In the genomic region with DNA sequence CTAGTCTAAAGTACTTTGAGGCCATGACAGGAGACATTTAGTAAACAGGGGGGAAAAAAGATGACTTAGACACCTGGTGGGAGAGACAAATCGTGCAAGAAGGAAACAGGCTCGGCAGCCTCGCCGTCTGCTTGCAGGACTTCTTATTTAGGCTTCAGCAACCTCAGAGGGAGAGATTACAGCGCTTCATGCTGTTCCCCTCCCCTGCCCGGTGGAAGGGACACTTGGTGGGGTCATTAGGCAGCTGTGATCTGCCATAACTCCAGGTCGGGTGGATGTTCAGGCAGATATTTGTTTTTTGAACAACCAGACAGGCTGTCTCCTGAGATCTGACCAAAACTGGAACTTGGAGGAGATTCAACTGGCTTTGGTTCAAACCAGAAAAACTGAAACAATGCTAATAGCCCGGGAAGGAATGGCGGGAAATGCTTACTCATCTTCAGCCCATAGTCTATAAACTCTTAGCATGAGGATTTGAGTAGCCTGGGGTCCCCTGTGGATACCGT, we compare ENCODE assay signal across 9 cellular contexts. TPM values are rescaled to one million over a fixed set of nuclear protein-coding genes. Genes with fewer than 3 reads are reported as not detected.
A peak's percentile ranks its signal among the peaks of the same experiment; 100 is the strongest.
DNase-seq lines count a peak whose midpoint lies in the region; ATAC-seq and TF ChIP-seq lines count a peak whose summit lies in the region.
"Had no signal": no experiment of that assay in that cellular context is flagged by ENCODE, and none has a peak within 500 bp of the region (broad histone marks: within the 10 kb centered on the region; RNA-seq: fewer than 3 reads in every experiment).

No MANE protein-coding gene starts in this region.

- CTCF ChIA-PET in A673 (lab: Charles Lee): no interaction called here
- CTCF ChIA-PET in activated CD4-positive, alpha-beta T cell treated with anti-CD3 and anti-CD28 coated beads, Interleukin-2, amount 10 ng/mL, durations not matched to agents 7 days and 5 days (lab: Charles Lee): interaction anchor here (1.5 kb wide), 2 partner anchors 12 to 19 kb away, joined by 4 read pairs; no protein-coding TSS in a partner anchor

- BruUV-seq in A673 (replicated peaks; lab: Mats Ljungman, UMichigan): no TSS peak

- peaks cover 16% of the 10 kb centered on the region for H3K4me1 Mint-ChIP-seq in dendritic cell treated with granulocyte-macrophage colony-stimulating factor and Interleukin-4, amounts not matched to agents 40 ng/mL and 50 ng/mL, for 4 days (ENCODE audit: low read depth)
- H3K4me1 Mint-ChIP-seq in activated CD4-positive, alpha-beta T cell treated with anti-CD3 and anti-CD28 coated beads, Interleukin-2, amount 10 ng/mL, durations not matched to agents 7 days and 5 days: peaks cover 6% of the 10 kb centered on the region

- ATAC-seq in mucosa of descending colon (peak; percentile 61), HG03025 (IDR thresholded peaks at IDR 0.05; ENCODE audit: low FRiP score, unreplicated experiment) (no peak)

- peak overlapping the region; percentile 61 for H3K27ac ChIP-seq in A673 (ENCODE audit: low read depth, low read length, poor library complexity, severe bottlenecking)

- POLR2A ChIA-PET in A673 (lab: Charles Lee; ENCODE audit: low non-redundant PET): interaction anchor here (0.6 kb wide), 1 partner anchor 8 kb away, joined by 3 read pairs; no protein-coding TSS in a partner anchor
- POLR2A ChIA-PET in activated CD4-positive, alpha-beta T cell treated with anti-CD3 and anti-CD28 coated beads, Interleukin-2, amount 10 ng/mL, durations not matched to agents 7 days and 5 days (lab: Charles Lee): no interaction called here

- H3K36me3 Mint-ChIP-seq in dendritic cell treated with granulocyte-macrophage colony-stimulating factor and Interleukin-4, amounts not matched to agents 40 ng/mL and 50 ng/mL, for 4 days (ENCODE audit: low read depth): no peaks in the 10 kb centered on the region
- H3K36me3 Mint-ChIP-seq in activated CD4-positive, alpha-beta T cell treated with anti-CD3 and anti-CD28 coated beads, Interleukin-2, amount 10 ng/mL, durations not matched to agents 7 days and 5 days (ENCODE audit: low read depth): peaks cover 4% of the 10 kb centered on the region

- peak overlapping the region; percentile 81 for H3K27ac Mint-ChIP-seq in dendritic cell treated with granulocyte-macrophage colony-stimulating factor and Interleukin-4, amounts not matched to agents 40 ng/mL and 50 ng/mL, for 4 days
- H3K27ac Mint-ChIP-seq in activated CD4-positive, alpha-beta T cell treated with anti-CD3 and anti-CD28 coated beads, Interleukin-2, amount 10 ng/mL, durations not matched to agents 7 days and 5 days: no peak overlapping the region
- H3K27ac Mint-ChIP-seq: stimulated activated naive CD8-positive, alpha-beta T cell treated with anti-CD3 and anti-CD28 coated beads, Interleukin-15, Interleukin-2, amounts not matched to agents 100 ng/mL and 50 ng/mL, for 24 hours had no signal

- intact Hi-C loops in A673 (cut with micrococcal nuclease; ENCODE audit: unreplicated experiment): no loop called here
- intact Hi-C loops in dendritic cell treated with granulocyte-macrophage colony-stimulating factor and Interleukin-4, amounts not matched to agents 40 ng/mL and 50 ng/mL, for 4 days (cut with micrococcal nuclease): no loop called here
- intact Hi-C loops in mucosa of descending colon (cut with DNase I, micrococcal nuclease): no loop called here

- peaks cover 3% of the 10 kb centered on the region for H3K27me3 Mint-ChIP-seq in dendritic cell treated with granulocyte-macrophage colony-stimulating factor and Interleukin-4, amounts not matched to agents 40 ng/mL and 50 ng/mL, for 4 days
- no peaks in the 10 kb centered on the region for H3K27me3 Mint-ChIP-seq in activated CD4-positive, alpha-beta T cell treated with anti-CD3 and anti-CD28 coated beads, Interleukin-2, amount 10 ng/mL, durations not matched to agents 7 days and 5 days
- H3K27me3 Mint-ChIP-seq: stimulated activated naive CD8-positive, alpha-beta T cell treated with anti-CD3 and anti-CD28 coated beads, Interleukin-15, Interleukin-2, amounts not matched to agents 100 ng/mL and 50 ng/mL, for 24 hours had no signal

- TF ChIP-seq CTCF in A673 (conservative IDR thresholded peaks at IDR 0.05; ENCODE audit: low read depth, low read length): no peak
- no peak for TF ChIP-seq CTCF in mucosa of descending colon (IDR thresholded peaks at IDR 0.05)

- H3K9me3 ChIP-seq in A673 (ENCODE audit: low read depth, low read length, poor library complexity, severe bottlenecking) (no peaks in the 10 kb centered on the region), mucosa of descending colon (no peaks in the 10 kb centered on the region)

- no peaks in the 10 kb centered on the region for H3K27me3 ChIP-seq in A673 (replicated peaks; ENCODE audit: insufficient read depth, low read depth, low read length, poor library complexity)

- DNase-seq in A673 (ENCODE audit: low spot score): peak; percentile 84
- DNase-seq in NCI-H1105 (lab: John Stamatoyannopoulos, UW): peak; percentile 27
- peak in 1 of 3 donors; percentile 48 for DNase-seq in mucosa of descending colon
- DNase-seq in activated CD4-positive, alpha-beta T cell treated with anti-CD3 and anti-CD28 coated beads, Interleukin-2, amount 10 ng/mL, durations not matched to agents 7 days and 5 days: no peak
- DNase-seq in stimulated activated CD4-positive, alpha-beta T cell treated with anti-CD3 and anti-CD28 coated beads, Interleukin-4, amount 100 ng/mL, for 24 hours: no peak
- DNase-seq in NCI-H1092 (lab: John Stamatoyannopoulos, UW): no peak

- H3K4me1 ChIP-seq in A673 (ENCODE audit: insufficient read depth, low read length, poor library complexity, severe bottlenecking) (peaks cover 54% of the 10 kb centered on the region), mucosa of descending colon (ENCODE audit: low read depth) (no peaks in the 10 kb centered on the region)

- H3K4me3 ChIP-seq in A673 (ENCODE audit: low read depth, low read length, poor library complexity, severe bottlenecking) (no peak overlapping the region), mucosa of descending colon (no peak overlapping the region)

- no peaks in the 10 kb centered on the region for H3K36me3 ChIP-seq in A673 (ENCODE audit: insufficient read depth, low read length, poor library complexity, severe bottlenecking)
- no peaks in the 10 kb centered on the region for H3K36me3 ChIP-seq in mucosa of descending colon (ENCODE audit: low read depth)

- H3K4me3 Mint-ChIP-seq in dendritic cell treated with granulocyte-macrophage colony-stimulating factor and Interleukin-4, amounts not matched to agents 40 ng/mL and 50 ng/mL, for 4 days: peak overlapping the region; percentile 67
- no peak overlapping the region for H3K4me3 Mint-ChIP-seq in activated CD4-positive, alpha-beta T cell treated with anti-CD3 and anti-CD28 coated beads, Interleukin-2, amount 10 ng/mL, durations not matched to agents 7 days and 5 days
- H3K4me3 Mint-ChIP-seq: stimulated activated naive CD8-positive, alpha-beta T cell treated with anti-CD3 and anti-CD28 coated beads, Interleukin-15, Interleukin-2, amounts not matched to agents 100 ng/mL and 50 ng/mL, for 24 hours had no signal

- no peaks in the 10 kb centered on the region for H3K9me3 Mint-ChIP-seq in dendritic cell treated with granulocyte-macrophage colony-stimulating factor and Interleukin-4, amounts not matched to agents 40 ng/mL and 50 ng/mL, for 4 days
- H3K9me3 Mint-ChIP-seq in activated CD4-positive, alpha-beta T cell treated with anti-CD3 and anti-CD28 coated beads, Interleukin-2, amount 10 ng/mL, durations not matched to agents 7 days and 5 days: peaks cover 5% of the 10 kb centered on the region
- H3K9me3 Mint-ChIP-seq: stimulated activated naive CD8-positive, alpha-beta T cell treated with anti-CD3 and anti-CD28 coated beads, Interleukin-15, Interleukin-2, amounts not matched to agents 100 ng/mL and 50 ng/mL, for 24 hours had no signal

RNA-seq across cellular contexts. Expression of a gene that starts 38.1 kb away (rescaled TPM):
- 0.24 TPM in 1 of 2 replicates, not detected in the other for total RNA-seq in A673 (2021)
- 1 to 10 TPM in 2 of 3 donors, under 1 TPM in 1; 0.87 to 1.4 (median 1.3) TPM for total RNA-seq in mucosa of descending colon
- total RNA-seq in activated CD4-positive, alpha-beta T cell treated with anti-CD3 and anti-CD28 coated beads, Interleukin-2, amount 10 ng/mL, durations not matched to agents 7 days and 5 days: under 1 TPM; 0.17 TPM

Comparison
In these comparisons a context has a peak if more than half of its experiments do, and no peak if none do; other contexts are left out.
1. DNase-seq: peak in A673 (single experiment) and NCI-H1105 (single experiment); none in activated CD4-positive, alpha-beta T cell treated with anti-CD3 and anti-CD28 coated beads, Interleukin-2, amount 10 ng/mL, durations not matched to agents 7 days and 5 days (single experiment), stimulated activated CD4-positive, alpha-beta T cell treated with anti-CD3 and anti-CD28 coated beads, Interleukin-4, amount 100 ng/mL, for 24 hours (single experiment) and NCI-H1092 (single experiment).